ENCODE assay signal across 8 cellular contexts in genomic region chr17:66625321-66625767, GRCh38.
DNase-seq lines count a peak whose midpoint lies in the region; FAIRE-seq and TF ChIP-seq lines count a peak whose summit lies in the region.

No MANE protein-coding gene starts in this region.

- H3K27ac ChIP-seq in cardiac muscle cell (no peak overlapping the region), ovary (no peak overlapping the region)

- H3K9me3 Mint-ChIP-seq in endothelial cell (ENCODE audit: unreplicated experiment), result no peaks in the 10 kb centered on the region

- TF ChIP-seq POLR2A in ovary (IDR thresholded peaks at IDR 0.05) (no peak), GM12892 (IDR thresholded peaks at IDR 0.05; ENCODE audit: low read depth, low read length) (no peak)

- H3K4me1 ChIP-seq in cardiac muscle cell (ENCODE audit: low read depth), result peaks cover 6% of the 10 kb centered on the region
- no peaks in the 10 kb centered on the region for H3K4me1 ChIP-seq in ovary (ENCODE audit: insufficient read depth)

- DNase-seq in cardiac muscle cell (ENCODE audit: low read depth in 1 of 2, low spot score in 1 of 2) (peak in 1 of 2 donors; percentile 45), cardiac septum (ENCODE audit: low spot score) (no peak), NCI-H526 treated with DMSO at 0.1 percent for 48 hours (lab: John Stamatoyannopoulos, UW) (peak; percentile 42), endothelial cell (ENCODE audit: low spot score) (no peak), ovary (no peak), posterior cingulate gyrus (no peak), GM19239 (ENCODE audit: insufficient read length, low spot score) (no peak), GM12892 (ENCODE audit: insufficient read length) (no peak)

- H3K27me3 Mint-ChIP-seq in endothelial cell (ENCODE audit: unreplicated experiment), result no peaks in the 10 kb centered on the region

- no peaks in the 10 kb centered on the region for H3K36me3 Mint-ChIP-seq in endothelial cell (ENCODE audit: low read depth, unreplicated experiment)

- TF ChIP-seq EP300 in ovary (IDR thresholded peaks at IDR 0.05), result no peak

- H3K9me3 ChIP-seq in cardiac muscle cell (ENCODE audit: low read depth) (no peaks in the 10 kb centered on the region), ovary (no peaks in the 10 kb centered on the region)

- H3K4me3 ChIP-seq in cardiac muscle cell (no peak overlapping the region), ovary (no peak overlapping the region)

- H3K4me1 Mint-ChIP-seq in endothelial cell (ENCODE audit: unreplicated experiment), result no peaks in the 10 kb centered on the region

- FAIRE-seq in GM19239 (lab: Jason Lieb, UNC), result no peak
- FAIRE-seq in GM12892 (lab: Jason Lieb, UNC), result no peak

- H3K27me3 ChIP-seq in cardiac muscle cell, result no peaks in the 10 kb centered on the region
- no peaks in the 10 kb centered on the region for H3K27me3 ChIP-seq in ovary

- 60 to 74% (median 65%) methylated on average over 2 of the region's 2 CpGs for WGBS in ovary, 3 donors

- no peak overlapping the region for H3K27ac Mint-ChIP-seq in endothelial cell (ENCODE audit: unreplicated experiment)

- intact Hi-C loops in cardiac septum (cut with DNase I) (loop anchor here (5.0 kb wide), 2 partner anchors 368 to 423 kb away; no protein-coding TSS in a partner anchor), ovary (cut with DNase I) (no loop called here), posterior cingulate gyrus (cut with DNase I) (loop anchor here (1.0 kb wide), 1 partner anchor 370 kb away; no protein-coding TSS in a partner anchor)

- no peaks in the 10 kb centered on the region for H3K36me3 ChIP-seq in cardiac muscle cell
- H3K36me3 ChIP-seq in ovary, result no peaks in the 10 kb centered on the region

- peak; percentile 41 for TF ChIP-seq CTCF in cardiac muscle cell (IDR thresholded peaks at IDR 0.05; ENCODE audit: low read depth, low read length)
- peak; percentile 30 for TF ChIP-seq CTCF in endothelial cell (IDR thresholded peaks at IDR 0.05; ENCODE audit: unreplicated experiment)
- peak; percentile 21 to 42 (median 22) for TF ChIP-seq CTCF in ovary (IDR thresholded peaks at IDR 0.05)

- H3K4me3 Mint-ChIP-seq in endothelial cell (ENCODE audit: unreplicated experiment), result no peak overlapping the region

Comparison
In these comparisons a context has a peak if more than half of its experiments do, and no peak if none do; other contexts are left out.
1. intact Hi-C loops: an anchor here in cardiac septum (5.0 kb wide) and posterior cingulate gyrus (1.0 kb wide); none called in ovary.